8 cellular contexts compared by ENCODE assay signal in the genomic region with DNA sequence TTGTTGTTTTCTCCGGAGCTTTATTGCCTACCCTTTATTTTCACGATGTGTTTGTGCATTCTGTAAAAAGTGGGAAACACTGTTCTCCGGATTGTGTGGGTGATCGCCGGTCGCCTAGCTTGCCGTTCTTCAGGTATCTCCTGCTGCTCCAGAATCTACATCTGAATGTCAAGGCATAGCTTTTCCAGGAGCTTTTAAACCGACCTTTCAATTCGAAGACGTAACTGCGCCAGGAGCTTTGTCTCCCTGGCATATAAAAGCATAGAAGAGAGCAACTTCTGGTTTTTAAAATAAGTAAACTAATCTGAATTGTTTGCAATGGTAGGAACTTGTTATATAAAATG.
DNase-seq lines count a peak whose midpoint lies in the region; FAIRE-seq and TF ChIP-seq lines count a peak whose summit lies in the region.

No MANE protein-coding gene starts in this region.

- TF ChIP-seq CTCF in PC-9 (conservative IDR thresholded peaks at IDR 0.05), result no peak
- no peak for TF ChIP-seq CTCF in endothelial cell of umbilical vein (IDR thresholded peaks at IDR 0.05; ENCODE audit: extremely low read depth in 1 of 2, insufficient read depth in 1 of 2, low read depth in 1 of 2, low read length in 2 of 2)
- TF ChIP-seq CTCF in nephron (IDR thresholded peaks at IDR 0.05; ENCODE audit: unreplicated experiment in 3 of 3), result no peak

- POLR2A ChIA-PET in PC-9 (lab: Charles Lee; ENCODE audit: unreplicated experiment) (interaction anchor here (0.5 to 2.3 kb wide), 34 partner anchors 10 to 1711 kb away, joined by 3 to 73 read pairs (median 5); a partner anchor contains a TSS), endothelial cell of umbilical vein (lab: Charles Lee) (interaction anchor here (0.6 to 3.0 kb wide), 13 partner anchors 10 to 162 kb away, joined by 3 to 60 read pairs (median 5); a partner anchor contains a TSS)

- H3K4me2 ChIP-seq in PC-9 (peak overlapping the region; percentile 93), endothelial cell of umbilical vein (ENCODE audit: insufficient read depth, low read length) (peak overlapping the region; percentile 95)

- peaks cover 25% of the 10 kb centered on the region for H3K4me1 Mint-ChIP-seq in nephron

- H3K4me3 Mint-ChIP-seq in nephron, result peak overlapping the region; percentile 84 to 92 (median 92)

- H3K79me2 ChIP-seq in ACC112 (ENCODE audit: control insufficient read depth, insufficient read depth, low read length, unreplicated experiment) (no peaks in the 10 kb centered on the region), PC-9 (ENCODE audit: low read depth) (no peaks in the 10 kb centered on the region), endothelial cell of umbilical vein (ENCODE audit: control insufficient read depth, insufficient read depth, low read length) (no peaks in the 10 kb centered on the region)

- H3K4me3 ChIP-seq in ACC112 (ENCODE audit: low read depth, low read length), result peak overlapping the region; percentile 76
- peak overlapping the region; percentile 54; the same call in 1 of the 2 replicates for H3K4me3 ChIP-seq in PC-9
- peak overlapping the region; percentile 19 to 66 (median 21) for H3K4me3 ChIP-seq in endothelial cell of umbilical vein (replicated peaks in 1 of 3; ENCODE audit: insufficient read depth in 1 of 3, low read depth in 1 of 3, low read length in 3 of 3)

- CTCF ChIA-PET in PC-9 (lab: Charles Lee) (interaction anchor here (0.6 to 1.3 kb wide), 2 partner anchors 59 to 1689 kb away, joined by 3 to 8 read pairs; a partner anchor contains a TSS), endothelial cell of umbilical vein (lab: Charles Lee) (interaction anchor here (1.0 to 2.6 kb wide), 11 partner anchors 10 to 413 kb away, joined by 3 to 25 read pairs (median 12); partner anchors contain the start of gene ABT1)

- H3K9me3 Mint-ChIP-seq in nephron, result no peaks in the 10 kb centered on the region

- H3K27ac Mint-ChIP-seq in nephron, result peak overlapping the region; percentile 96 to 98 (median 96)

- H3F3A ChIP-seq in PC-9 (ENCODE audit: insufficient read depth, low read depth), result peaks cover 20% of the 10 kb centered on the region; the same call in 1 of the 2 replicates

- DNase-seq in PC-9 (no peak), endothelial cell of umbilical vein (ENCODE audit: low read depth, low spot score) (no peak), H54 (ENCODE audit: insufficient read length, low spot score) (no peak), DMS114 treated with DMSO at 0.1 percent for 48 hours (lab: John Stamatoyannopoulos, UW; ENCODE audit: unreplicated experiment) (no peak), DMS 273 (lab: John Stamatoyannopoulos, UW; ENCODE audit: unreplicated experiment) (no peak)
- DNase-seq in activated CD4-positive, alpha-beta T cell treated with anti-CD3 and anti-CD28 coated beads, Interleukin-2, amount 50 U/mL, for 4 hours, result no peak

- H3K27me3 Mint-ChIP-seq in nephron (ENCODE audit: low read depth), result no peaks in the 10 kb centered on the region

- H3K9me3 ChIP-seq in PC-9 (ENCODE audit: insufficient read depth, low read depth), result no peaks in the 10 kb centered on the region
- no peaks in the 10 kb centered on the region for H3K9me3 ChIP-seq in endothelial cell of umbilical vein (replicated peaks; ENCODE audit: control insufficient read depth, insufficient read depth, low read length)

- H3K4me1 ChIP-seq in ACC112 (ENCODE audit: control insufficient read depth, insufficient read depth, low read length, unreplicated experiment), result peaks cover 5% of the 10 kb centered on the region
- peaks cover 12% of the 10 kb centered on the region; the same call in 1 of the 2 replicates for H3K4me1 ChIP-seq in PC-9 (replicated peaks; ENCODE audit: insufficient read depth)
- peaks cover 16% of the 10 kb centered on the region for H3K4me1 ChIP-seq in endothelial cell of umbilical vein (ENCODE audit: control insufficient read depth, extremely low read depth, insufficient read depth, low read length)

- dilution Hi-C loops in endothelial cell of umbilical vein (cut with MboI; ENCODE audit: extremely low pct_ligation_motif_present, low sequenced_read_pairs), result no loop called here

- H3K36me3 ChIP-seq in ACC112 (ENCODE audit: insufficient read depth, low read length) (no peaks in the 10 kb centered on the region), PC-9 (ENCODE audit: low read depth) (no peaks in the 10 kb centered on the region), endothelial cell of umbilical vein (ENCODE audit: control insufficient read depth in 2 of 2, extremely low read depth in 1 of 2, insufficient read depth in 2 of 2, low read length in 2 of 2) (no peaks in the 10 kb centered on the region)

- FAIRE-seq in endothelial cell of umbilical vein (lab: Jason Lieb, UNC) (no peak), H54 (lab: Jason Lieb, UNC) (no peak)

- no peaks in the 10 kb centered on the region for H3K36me3 Mint-ChIP-seq in nephron (ENCODE audit: low read depth)

- intact Hi-C loops in PC-9 (cut with micrococcal nuclease; ENCODE audit: unreplicated experiment), result no loop called here
- intact Hi-C loops in endothelial cell of umbilical vein (cut with micrococcal nuclease), result loop anchor here (1.0 kb wide), 2 partner anchors 8 to 25 kb away; a partner anchor contains a TSS

- H3K27me3 ChIP-seq in ACC112 (ENCODE audit: insufficient read depth, low read length), result no peaks in the 10 kb centered on the region
- H3K27me3 ChIP-seq in PC-9 (ENCODE audit: insufficient read depth, low read depth), result no peaks in the 10 kb centered on the region
- no peaks in the 10 kb centered on the region for H3K27me3 ChIP-seq in endothelial cell of umbilical vein (ENCODE audit: control insufficient read depth in 2 of 2, insufficient read depth in 2 of 2, low read length in 2 of 2)

- BruUV-seq in PC-9 (replicated peaks; lab: Mats Ljungman, UMichigan) (no TSS peak), endothelial cell of umbilical vein (replicated peaks; lab: Mats Ljungman, UMichigan) (no TSS peak)

- H4K20me1 ChIP-seq in PC-9 (ENCODE audit: insufficient read depth) (no peaks in the 10 kb centered on the region), endothelial cell of umbilical vein (replicated peaks; ENCODE audit: control insufficient read depth, extremely low read depth, insufficient read depth, low read length) (no peaks in the 10 kb centered on the region)

- TF ChIP-seq POLR2A in endothelial cell of umbilical vein (IDR thresholded peaks at IDR 0.05; ENCODE audit: low read depth, low read length), result no peak
- no peak for TF ChIP-seq POLR2A in H54 (IDR thresholded peaks at IDR 0.05; ENCODE audit: low read depth, low read length)

- no peaks in the 10 kb centered on the region for H3K9me1 ChIP-seq in endothelial cell of umbilical vein (replicated peaks; ENCODE audit: control insufficient read depth, extremely low read depth, insufficient read depth, low read length)

- H3K9me2 ChIP-seq in PC-9 (ENCODE audit: insufficient read depth), result no peaks in the 10 kb centered on the region

- peak overlapping the region; percentile 25 for H3K9ac ChIP-seq in endothelial cell of umbilical vein (replicated peaks; ENCODE audit: extremely low read depth, insufficient read depth, low read length)

- H2AFZ ChIP-seq in ACC112 (ENCODE audit: low read length, unreplicated experiment), result peak overlapping the region; percentile 89
- peak overlapping the region; percentile 87 for H2AFZ ChIP-seq in PC-9
- H2AFZ ChIP-seq in endothelial cell of umbilical vein (ENCODE audit: low read depth, low read length), result peak overlapping the region; percentile 91

- H3K27ac ChIP-seq in ACC112 (ENCODE audit: low read depth, low read length), result 0 out of 2 replicates have a peak overlapping the region, but pooled peaks have one; percentile 13
- H3K27ac ChIP-seq in PC-9, result peak overlapping the region; percentile 65
- peak overlapping the region; percentile 43 for H3K27ac ChIP-seq in endothelial cell of umbilical vein (ENCODE audit: insufficient read depth, low read depth, low read length)

TF ChIP-seq in endothelial cell of umbilical vein, 7 proteins besides CTCF, POLR2A, EP300 and RAD21:
- no peak for TF ChIP-seq JUN (IDR thresholded peaks at IDR 0.05; ENCODE audit: borderline replicate concordance, insufficient read depth, insufficient read length, low read depth)
- TF ChIP-seq MYC (IDR thresholded peaks at IDR 0.05; ENCODE audit: low read depth, low read length), result no peak
- TF ChIP-seq FOS (IDR thresholded peaks at IDR 0.05; ENCODE audit: borderline replicate concordance, insufficient read depth, low read length), result no peak
- no peak for TF ChIP-seq GATA2 (IDR thresholded peaks at IDR 0.05; ENCODE audit: insufficient read depth, insufficient read length, low read depth, low read length)
- no peak for TF ChIP-seq POLR2AphosphoS5 (IDR thresholded peaks at IDR 0.05; ENCODE audit: insufficient read depth, low read depth, low read length)
- no peak for TF ChIP-seq MAX (IDR thresholded peaks at IDR 0.05; ENCODE audit: insufficient read depth, insufficient read length)
- no peak for TF ChIP-seq EZH2 (IDR thresholded peaks at IDR 0.05; ENCODE audit: borderline replicate concordance, low read depth, low read length, severe bottlenecking)

Comparison
In these comparisons a context has a peak if more than half of its experiments do, and no peak if none do; other contexts are left out.
1. H3K27ac ChIP-seq: peak in every context shown above with its lines; median percentile 65 in PC-9; 43 in endothelial cell of umbilical vein; 13 in ACC112.
2. H3K4me3 ChIP-seq: peak in every context shown above with its lines; median percentile 76 in ACC112; 54 in PC-9; 21 in endothelial cell of umbilical vein.